In the genomic region with DNA sequence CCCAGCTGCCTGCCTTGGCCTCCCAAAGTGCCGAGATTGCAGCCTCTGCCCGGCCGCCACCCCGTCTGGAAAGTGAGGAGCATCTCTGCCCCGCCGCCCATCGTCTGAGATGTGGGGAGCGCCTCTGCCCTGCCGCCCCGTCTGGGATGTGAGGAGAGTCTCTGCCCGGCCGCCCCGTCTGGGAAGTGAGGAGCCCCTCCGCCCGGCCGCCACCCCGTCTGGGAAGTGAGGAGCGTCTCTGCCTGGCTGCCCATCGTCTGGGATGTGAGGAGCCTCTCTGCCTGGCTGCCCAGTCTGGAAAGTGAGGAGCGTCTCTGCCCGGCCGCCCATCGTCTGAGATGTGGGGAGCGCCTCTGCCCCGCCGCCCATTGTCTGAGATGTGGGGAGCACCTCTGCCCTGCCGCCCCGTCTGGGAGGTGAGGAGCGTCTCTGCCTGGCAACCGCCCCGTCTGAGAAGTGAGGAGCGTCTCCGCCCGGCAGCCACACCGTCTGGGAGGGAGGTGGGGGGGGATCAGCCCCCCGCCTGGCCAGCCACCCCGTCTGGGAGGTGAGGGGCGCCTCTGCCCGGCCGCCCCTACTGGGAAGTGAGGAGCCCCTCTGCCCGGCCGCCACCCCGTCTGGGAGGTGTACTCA, we compare ENCODE assay signal across 13 cellular contexts. TPM values are rescaled to one million over a fixed set of nuclear protein-coding genes. Genes with fewer than 3 reads are reported as not detected.
"Had no signal": no experiment of that assay in that cellular context is flagged by ENCODE, and none has a peak within 500 bp of the region (broad histone marks: within the 10 kb centered on the region; RNA-seq: fewer than 3 reads in every experiment).

No MANE protein-coding gene starts in this region.

RNA-seq across cellular contexts. Expression of a gene that starts 9.6 kb away (rescaled TPM):
- total RNA-seq: stomach, subcutaneous adipose tissue, suprapubic skin, thoracic aorta, thyroid gland, tibial nerve, transverse colon, upper lobe of left lung, upper lobe of right lung, ureter, urinary bladder, uterus, vagina had no signal
- polyA plus RNA-seq: stomach, urinary bladder had no signal
